Comparison of ENCODE assay signal across 8 cellular contexts in the genomic region with DNA sequence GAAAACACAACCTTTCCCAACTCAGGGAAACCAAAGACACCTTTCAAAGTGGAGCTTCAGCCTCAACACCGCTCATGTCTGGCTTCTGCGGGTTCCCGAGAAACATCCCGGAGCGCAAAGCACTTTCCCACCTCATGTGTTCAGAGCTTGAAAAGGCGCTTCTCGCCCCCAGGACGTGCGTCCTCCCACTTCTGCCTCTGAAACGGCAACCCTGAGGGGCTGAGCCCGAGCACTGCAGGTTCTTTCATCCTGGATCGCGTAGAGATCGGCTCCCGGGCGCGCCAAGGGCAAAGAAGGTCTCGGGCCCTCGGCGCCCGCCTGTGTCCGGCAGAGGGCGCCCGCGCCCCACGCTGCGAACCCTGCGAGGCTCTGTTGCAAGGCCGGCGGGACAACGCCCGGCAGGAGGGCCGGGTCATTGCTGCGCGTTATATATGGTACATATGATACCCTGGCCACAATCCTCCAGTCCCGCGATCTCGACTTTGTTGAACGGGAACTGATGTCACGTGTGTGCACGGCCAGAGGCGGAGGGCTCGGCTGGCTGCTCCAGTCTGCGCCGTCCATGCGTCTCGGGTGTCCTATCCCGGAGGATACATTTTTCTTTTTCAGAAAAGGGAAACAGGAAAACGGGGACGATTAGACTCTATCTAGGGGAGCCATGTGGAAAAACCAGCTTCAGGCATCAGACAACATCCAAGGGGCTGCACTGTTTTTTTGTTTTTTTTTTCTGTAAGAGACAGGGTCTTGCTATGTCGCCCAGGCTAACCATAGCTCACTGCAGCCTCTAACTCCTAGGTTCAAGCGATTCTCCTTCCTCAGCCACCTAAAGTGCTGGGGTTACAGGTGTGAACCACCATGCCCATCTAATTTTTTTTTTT. TPM values are rescaled to one million over a fixed set of nuclear protein-coding genes. Genes with fewer than 3 reads are reported as not detected.
DNase-seq lines count a peak whose midpoint lies in the region; ATAC-seq, FAIRE-seq and TF ChIP-seq lines count a peak whose summit lies in the region.

No MANE protein-coding gene starts in this region.

- peaks cover 1% of the 10 kb centered on the region for H3K9me3 Mint-ChIP-seq in activated CD4-positive, alpha-beta T cell treated with anti-CD3 and anti-CD28 coated beads, Interleukin-2, amount 10 ng/mL, durations not matched to agents 24 days and 14 days
- H3K9me3 Mint-ChIP-seq in dendritic cell treated with granulocyte-macrophage colony-stimulating factor and Interleukin-4, amounts not matched to agents 40 ng/mL and 50 ng/mL, for 4 days = peaks cover 10% of the 10 kb centered on the region

- H3K4me1 Mint-ChIP-seq in activated CD4-positive, alpha-beta T cell treated with anti-CD3 and anti-CD28 coated beads, Interleukin-2, amount 10 ng/mL, durations not matched to agents 24 days and 14 days = peaks cover 5% of the 10 kb centered on the region
- peaks cover 38% of the 10 kb centered on the region for H3K4me1 Mint-ChIP-seq in dendritic cell treated with granulocyte-macrophage colony-stimulating factor and Interleukin-4, amounts not matched to agents 40 ng/mL and 50 ng/mL, for 4 days (ENCODE audit: low read depth)

- 0 out of 2 replicates have a peak, but pooled peaks cover under 1% of the 10 kb centered on the region for H3K9me3 ChIP-seq in HepG2 (ENCODE audit: low read length)

- TF ChIP-seq CTCF in HepG2 (CRISPR knock-in tag; IDR thresholded peaks at IDR 0.05) = peak; percentile 100

- in situ Hi-C loops in HepG2 (cut with HindIII; ENCODE audit: extremely low pct_ligation_motif_present, low pct_unique_long_range_greater_than_20kb) = loop anchor here (5.0 kb wide), 3 partner anchors 91 to 416 kb away; no protein-coding TSS in a partner anchor

- H3K4me1 ChIP-seq in HepG2 (ENCODE audit: insufficient read depth, low read length) = peaks cover 15% of the 10 kb centered on the region

- WGBS in HepG2 (ENCODE audit: low lambda C conversion rate) = 7% methylated on average over 51 of the region's 52 CpGs

- peak; percentile 100 for TF ChIP-seq RAD21 in HepG2 (CRISPR knock-in tag; IDR thresholded peaks at IDR 0.05)

- peak overlapping the region; percentile 45 to 84 (median 47) for H3K4me3 ChIP-seq in HepG2 (replicated peaks in 1 of 3; ENCODE audit: insufficient read depth in 1 of 3, low read depth in 2 of 3, low read length in 3 of 3)

- POLR2A ChIA-PET in HepG2 (lab: Yijun Ruan, JAX) = interaction anchor here (0.7 to 2.3 kb wide), 12 partner anchors 8 to 131 kb away, joined by 3 to 15 read pairs (median 5); a partner anchor contains a TSS

- no peak overlapping the region for H3K27ac Mint-ChIP-seq in activated CD4-positive, alpha-beta T cell treated with anti-CD3 and anti-CD28 coated beads, Interleukin-2, amount 10 ng/mL, durations not matched to agents 24 days and 14 days
- H3K27ac Mint-ChIP-seq in dendritic cell treated with granulocyte-macrophage colony-stimulating factor and Interleukin-4, amounts not matched to agents 40 ng/mL and 50 ng/mL, for 4 days = peak overlapping the region; percentile 81

- no peaks in the 10 kb centered on the region for H4K20me1 ChIP-seq in HepG2 (ENCODE audit: insufficient read depth, low read length)

- DNase-seq in A172 (ENCODE audit: low spot score) (peak; percentile 90), GM18507 (ENCODE audit: extremely low spot score, insufficient read length, low read depth) (peak; percentile 70), NCI-H446 treated with DMSO at 0.1 percent for 48 hours (lab: John Stamatoyannopoulos, UW) (peak; percentile 7), HepG2 (ENCODE audit: low spot score) (peak; percentile 95)
- DNase-seq in activated CD4-positive, alpha-beta T cell treated with anti-CD3 and anti-CD28 coated beads, Interleukin-2, amount 10 ng/mL, durations not matched to agents 24 days and 14 days = peak; percentile 95
- peak; percentile 55 for DNase-seq in stimulated activated CD4-positive, alpha-beta T cell treated with anti-CD3 and anti-CD28 coated beads, Interleukin-2, amount 100 ng/mL, for 4 hours (ENCODE audit: low read depth)

- peak overlapping the region; percentile 81 for H3K4me3 Mint-ChIP-seq in activated CD4-positive, alpha-beta T cell treated with anti-CD3 and anti-CD28 coated beads, Interleukin-2, amount 10 ng/mL, durations not matched to agents 24 days and 14 days
- H3K4me3 Mint-ChIP-seq in dendritic cell treated with granulocyte-macrophage colony-stimulating factor and Interleukin-4, amounts not matched to agents 40 ng/mL and 50 ng/mL, for 4 days = peak overlapping the region; percentile 78

- intact Hi-C loops in activated CD4-positive, alpha-beta T cell treated with anti-CD3 and anti-CD28 coated beads, Interleukin-2, amount 10 ng/mL, durations not matched to agents 24 days and 14 days (cut with micrococcal nuclease) = loop anchor here (1.0 to 5.0 kb wide), 6 partner anchors 33 to 416 kb away; no protein-coding TSS in a partner anchor
- intact Hi-C loops in dendritic cell treated with granulocyte-macrophage colony-stimulating factor and Interleukin-4, amounts not matched to agents 40 ng/mL and 50 ng/mL, for 4 days (cut with micrococcal nuclease) = loop anchor here (1.0 kb wide), 5 partner anchors 33 to 416 kb away; no protein-coding TSS in a partner anchor
- intact Hi-C loops in HepG2 (cut with micrococcal nuclease; ENCODE audit: unreplicated experiment) = loop anchor here (1.0 to 2.0 kb wide), 4 partner anchors 22 to 416 kb away; no protein-coding TSS in a partner anchor

- H3K36me3 Mint-ChIP-seq in activated CD4-positive, alpha-beta T cell treated with anti-CD3 and anti-CD28 coated beads, Interleukin-2, amount 10 ng/mL, durations not matched to agents 24 days and 14 days (ENCODE audit: low read depth) = peaks cover 8% of the 10 kb centered on the region
- H3K36me3 Mint-ChIP-seq in dendritic cell treated with granulocyte-macrophage colony-stimulating factor and Interleukin-4, amounts not matched to agents 40 ng/mL and 50 ng/mL, for 4 days (ENCODE audit: low read depth) = peaks cover 14% of the 10 kb centered on the region

- 0 out of 5 replicates have a peak, but pooled peaks cover 0 to 5% of the 10 kb centered on the region in 2 experiments for H3K36me3 ChIP-seq in HepG2 (replicated peaks in 1 of 2; ENCODE audit: control insufficient read depth in 1 of 2, insufficient read depth in 2 of 2, low read length in 2 of 2)

- H2AFZ ChIP-seq in HepG2 (ENCODE audit: low read length) = peak overlapping the region; percentile 86

- H3K27me3 Mint-ChIP-seq in activated CD4-positive, alpha-beta T cell treated with anti-CD3 and anti-CD28 coated beads, Interleukin-2, amount 10 ng/mL, durations not matched to agents 24 days and 14 days = peaks cover 12% of the 10 kb centered on the region
- H3K27me3 Mint-ChIP-seq in dendritic cell treated with granulocyte-macrophage colony-stimulating factor and Interleukin-4, amounts not matched to agents 40 ng/mL and 50 ng/mL, for 4 days = peaks cover 13% of the 10 kb centered on the region

- peak; percentile 28 to 80; a peak in 1 of 4 replicates for TF ChIP-seq EP300 in HepG2 (IDR thresholded peaks at IDR 0.05; ENCODE audit: low read depth in 2 of 2, low read length in 2 of 2)
- TF ChIP-seq EP300 in HepG2 (CRISPR knock-in tag; IDR thresholded peaks at IDR 0.05; ENCODE audit: borderline replicate concordance) = peak; percentile 53; the same call in 1 of the 2 replicates

- H3K27ac ChIP-seq in HepG2 (ENCODE audit: extremely low read length, insufficient read depth, low read length) = no peak overlapping the region

- TF ChIP-seq POLR2A in HepG2 (IDR thresholded peaks at IDR 0.05; ENCODE audit: insufficient read depth in 1 of 2, low read depth in 2 of 2, low read length in 2 of 2) = peak in 1 of 2 experiments; percentile 78; a peak in 2 of 4 replicates

- CTCF ChIA-PET in HepG2 (lab: Yijun Ruan, JAX; ENCODE audit: low intra/inter-chr PET ratio, low total read pairs) = interaction anchor here (0.7 to 3.7 kb wide), 11 partner anchors 8 to 415 kb away, joined by 3 to 87 read pairs (median 8); a partner anchor contains a TSS

- ATAC-seq in HG03175 (IDR thresholded peaks at IDR 0.05; ENCODE audit: unreplicated experiment) (peak; percentile 83), HepG2 (peak; percentile 98)

- H3K27me3 ChIP-seq in HepG2 (ENCODE audit: control insufficient read depth in 1 of 2, insufficient read depth in 2 of 2, low read length in 2 of 2) = peaks cover 0 to 9% of the 10 kb centered on the region in 2 experiments; a peak in 2 of 5 replicates

- FAIRE-seq in GM18507 (lab: Jason Lieb, UNC) = peak; percentile 67
- FAIRE-seq in HepG2 (lab: Jason Lieb, UNC) = peak; percentile 73

- peak overlapping the region; percentile 97 for H3K4me2 ChIP-seq in HepG2 (ENCODE audit: low read depth, low read length)

- H3K79me2 ChIP-seq in HepG2 (ENCODE audit: insufficient read depth, low read length) = no peaks in the 10 kb centered on the region

- H3K9ac ChIP-seq in HepG2 (ENCODE audit: insufficient read depth, low read depth, low read length) = peak overlapping the region; percentile 65

- no TSS peak for BruUV-seq in HepG2 (replicated peaks; lab: Mats Ljungman, UMichigan)

RNA-seq across cellular contexts. Expression of a gene that starts 19.1 kb away (rescaled TPM):
- total RNA-seq in A172 (2014; rRNA removed; shearing (Covaris generic)) = 39.0 and 50.5 TPM in 2 replicates
- total RNA-seq in activated CD4-positive, alpha-beta T cell treated with anti-CD3 and anti-CD28 coated beads, Interleukin-2, amount 10 ng/mL, durations not matched to agents 24 days and 14 days = 21.6 and 22.0 TPM in 2 replicates
- 45.7 and 50.6 TPM in 2 replicates for total RNA-seq in HepG2 (2016; rRNA removed; fragmentation: Illumina TruSeq; extraction: Trizol)
- total RNA-seq in HepG2 (2016; cell fraction: cytosol; rRNA removed; fragmentation: Illumina TruSeq; extraction: Trizol; ENCODE audit: low read depth) = 8.3 and 9.3 TPM in 2 replicates
- 42.0 and 58.8 TPM in 2 replicates for total RNA-seq in HepG2 (2016; cell fraction: insoluble cytoplasmic fraction; rRNA removed; fragmentation: Illumina TruSeq; extraction: Trizol)
- total RNA-seq in HepG2 (2016; cell fraction: membrane; rRNA removed; fragmentation: Illumina TruSeq; extraction: Trizol) = 17.4 and 19.5 TPM in 2 replicates
- 25.7 and 30.2 TPM in 2 replicates for total RNA-seq in HepG2 (2016; cell fraction: nucleus; rRNA removed; fragmentation: Illumina TruSeq; extraction: Trizol)
- 16.3 and 20.1 TPM in 2 replicates for polyA plus RNA-seq in HepG2 (2011; rRNA removed)
- 22.4 and 24.8 TPM in 2 replicates for polyA plus RNA-seq in HepG2 (2011; cell fraction: cytosol; rRNA removed)
- polyA plus RNA-seq in HepG2 (2011; cell fraction: nucleus; rRNA removed) = 21.8 and 23.8 TPM in 2 replicates
- 20.0 and 27.9 TPM in 2 replicates for polyA plus RNA-seq in HepG2 (2012)
- polyA plus RNA-seq in HepG2 (2016; cell fraction: cytosol; fragmentation: Illumina TruSeq; extraction: Trizol; ENCODE audit: low read depth) = 8.7 and 10.9 TPM in 2 replicates
- polyA plus RNA-seq in HepG2 (2016; cell fraction: insoluble cytoplasmic fraction; fragmentation: Illumina TruSeq; extraction: Trizol; ENCODE audit: low read depth) = 48.9 and 53.9 TPM in 2 replicates
- 14.7 and 15.1 TPM in 2 replicates for polyA plus RNA-seq in HepG2 (2016; cell fraction: membrane; fragmentation: Illumina TruSeq; extraction: Trizol; ENCODE audit: low read depth)
- polyA plus RNA-seq in HepG2 (2016; cell fraction: nucleus; fragmentation: Illumina TruSeq; extraction: Trizol; ENCODE audit: insufficient read depth, low read depth) = 39.3 and 45.1 TPM in 2 replicates
- polyA minus RNA-seq in HepG2 (2011; rRNA and poly(A)+ RNA removed; ENCODE audit: low replicate concordance) = 14.1 and 24.6 TPM in 2 replicates
- polyA minus RNA-seq in HepG2 (2011; cell fraction: cytosol; rRNA and poly(A)+ RNA removed) = 13.8 and 14.6 TPM in 2 replicates
- polyA minus RNA-seq in HepG2 (2011; cell fraction: nucleus; rRNA and poly(A)+ RNA removed) = 52.5 and 60.9 TPM in 2 replicates

RNA-seq across cellular contexts. Expression of a gene that starts 27.2 kb away (rescaled TPM):
- 24.1 and 30.8 TPM in 2 replicates for total RNA-seq in A172 (2014; rRNA removed; shearing (Covaris generic))
- 57.6 and 58.4 TPM in 2 replicates for total RNA-seq in activated CD4-positive, alpha-beta T cell treated with anti-CD3 and anti-CD28 coated beads, Interleukin-2, amount 10 ng/mL, durations not matched to agents 24 days and 14 days
- total RNA-seq in HepG2 (2016; rRNA removed; fragmentation: Illumina TruSeq; extraction: Trizol) = 11.7 and 12.6 TPM in 2 replicates
- 1.3 and 1.4 TPM in 2 replicates for total RNA-seq in HepG2 (2016; cell fraction: cytosol; rRNA removed; fragmentation: Illumina TruSeq; extraction: Trizol; ENCODE audit: low read depth)
- 9.9 and 12.5 TPM in 2 replicates for total RNA-seq in HepG2 (2016; cell fraction: insoluble cytoplasmic fraction; rRNA removed; fragmentation: Illumina TruSeq; extraction: Trizol)
- 6.5 and 6.9 TPM in 2 replicates for total RNA-seq in HepG2 (2016; cell fraction: membrane; rRNA removed; fragmentation: Illumina TruSeq; extraction: Trizol)
- total RNA-seq in HepG2 (2016; cell fraction: nucleus; rRNA removed; fragmentation: Illumina TruSeq; extraction: Trizol) = 12.3 and 13.3 TPM in 2 replicates
- 5.9 and 7.6 TPM in 2 replicates for polyA plus RNA-seq in HepG2 (2011; rRNA removed)
- 5.4 and 6.5 TPM in 2 replicates for polyA plus RNA-seq in HepG2 (2011; cell fraction: cytosol; rRNA removed)
- polyA plus RNA-seq in HepG2 (2011; cell fraction: nucleus; rRNA removed) = 13.1 and 13.2 TPM in 2 replicates
- 4.2 and 5.8 TPM in 2 replicates for polyA plus RNA-seq in HepG2 (2012)
- polyA plus RNA-seq in HepG2 (2016; cell fraction: cytosol; fragmentation: Illumina TruSeq; extraction: Trizol; ENCODE audit: low read depth) = 0.55 and 0.58 TPM in 2 replicates
- 4.7 and 5.5 TPM in 2 replicates for polyA plus RNA-seq in HepG2 (2016; cell fraction: insoluble cytoplasmic fraction; fragmentation: Illumina TruSeq; extraction: Trizol; ENCODE audit: low read depth)
- polyA plus RNA-seq in HepG2 (2016; cell fraction: membrane; fragmentation: Illumina TruSeq; extraction: Trizol; ENCODE audit: low read depth) = 1.4 and 1.5 TPM in 2 replicates
- polyA plus RNA-seq in HepG2 (2016; cell fraction: nucleus; fragmentation: Illumina TruSeq; extraction: Trizol; ENCODE audit: insufficient read depth, low read depth) = 10.7 and 12.0 TPM in 2 replicates
- 13.8 and 32.7 TPM in 2 replicates for polyA minus RNA-seq in HepG2 (2011; rRNA and poly(A)+ RNA removed; ENCODE audit: low replicate concordance)
- polyA minus RNA-seq in HepG2 (2011; cell fraction: cytosol; rRNA and poly(A)+ RNA removed) = 17.7 TPM in 2 replicates
- polyA minus RNA-seq in HepG2 (2011; cell fraction: nucleus; rRNA and poly(A)+ RNA removed) = 13.6 and 16.7 TPM in 2 replicates

Comparison
In these comparisons a context has a peak if more than half of its experiments do, and no peak if none do; other contexts are left out.
1. DNase-seq: peak in every context shown above with its lines; median percentile 95 in activated CD4-positive, alpha-beta T cell treated with anti-CD3 and anti-CD28 coated beads, Interleukin-2, amount 10 ng/mL, durations not matched to agents 24 days and 14 days; 95 in HepG2; 90 in A172; 70 in GM18507; 55 in stimulated activated CD4-positive, alpha-beta T cell treated with anti-CD3 and anti-CD28 coated beads, Interleukin-2, amount 100 ng/mL, for 4 hours; 7 in NCI-H446 treated with DMSO at 0.1 percent for 48 hours.